17 cellular contexts compared by ENCODE assay signal in genomic region chr2:85978883-85979780, GRCh38.
DNase-seq lines count a peak whose midpoint lies in the region; ATAC-seq and TF ChIP-seq lines count a peak whose summit lies in the region.
"Had no signal": no experiment of that assay in that cellular context is flagged by ENCODE, and none has a peak within 500 bp of the region (broad histone marks: within the 10 kb centered on the region; RNA-seq: fewer than 3 reads in every experiment).

No MANE protein-coding gene starts in this region.

- no peak overlapping the region for H4K8ac ChIP-seq in trophoblast cell (ENCODE audit: low read depth, low read length)

- H3K27me3 ChIP-seq in trophoblast cell (ENCODE audit: insufficient read depth, low read length) (no peaks in the 10 kb centered on the region), colonic mucosa (no peaks in the 10 kb centered on the region)

- no CpG with 5 or more reads among the region's 3 CpGs for WGBS in trophoblast cell (ENCODE audit: extremely low coverage, insufficient coverage, insufficient read length)

- no peak overlapping the region for H3K14ac ChIP-seq in trophoblast cell (ENCODE audit: low read length)

- intact Hi-C loops in colonic mucosa (cut with DNase I): no loop called here

- H3K9ac ChIP-seq in trophoblast cell (ENCODE audit: low read length) (no peak overlapping the region), colonic mucosa (ENCODE audit: low read depth in 2 of 2, low read length in 2 of 2) (no peak overlapping the region)

- H3K9me3 ChIP-seq in HEK293 (ENCODE audit: control insufficient read depth, insufficient read depth, low read depth, low read length) (no peaks in the 10 kb centered on the region), trophoblast cell (ENCODE audit: insufficient read depth, low read depth, low read length) (peaks cover 2% of the 10 kb centered on the region), colonic mucosa (no peaks in the 10 kb centered on the region)
- H3K9me3 ChIP-seq: left ventricle myocardium inferior, psoas muscle had no signal

- no peak overlapping the region for H3K4me3 ChIP-seq in HEK293 (ENCODE audit: low read depth, low read length)
- H3K4me3 ChIP-seq in fibroblast of mammary gland (ENCODE audit: control insufficient read depth, low read depth, low read length): no peak overlapping the region
- H3K4me3 ChIP-seq in trophoblast cell (ENCODE audit: low read depth, low read length): no peak overlapping the region
- H3K4me3 ChIP-seq in colonic mucosa: no peak overlapping the region
- H3K4me3 ChIP-seq: GM23338, left ventricle myocardium inferior, psoas muscle had no signal

- no peaks in the 10 kb centered on the region for H3K9me3 Mint-ChIP-seq in stimulated activated naive B cell treated with anti-CD40 and anti-IgM and Interleukin-4, amounts not matched to agents 10 μg/mL and 1 μg/mL and 100 μg/mL, for 72 hours
- H3K9me3 Mint-ChIP-seq: activated naive CD4-positive, alpha-beta T cell treated with anti-CD3 and anti-CD28 coated beads, Interleukin-2, amount 10 ng/mL, durations not matched to agents 7 days and 5 days; effector memory CD8-positive, alpha-beta T cell; GM23338; naive thymus-derived CD4-positive, alpha-beta T cell had no signal

- H3K79me2 ChIP-seq in trophoblast cell (ENCODE audit: control insufficient read depth, insufficient read depth, low read length, poor library complexity): no peaks in the 10 kb centered on the region

- no peak overlapping the region for H3K4me3 Mint-ChIP-seq in stimulated activated naive B cell treated with anti-CD40 and anti-IgM and Interleukin-4, amounts not matched to agents 10 μg/mL and 1 μg/mL and 100 μg/mL, for 72 hours
- H3K4me3 Mint-ChIP-seq: activated naive CD4-positive, alpha-beta T cell treated with anti-CD3 and anti-CD28 coated beads, Interleukin-2, amount 10 ng/mL, durations not matched to agents 7 days and 5 days; effector memory CD8-positive, alpha-beta T cell; GM23338; naive thymus-derived CD4-positive, alpha-beta T cell; T-helper 17 cell had no signal

- H3K27me3 Mint-ChIP-seq in stimulated activated naive B cell treated with anti-CD40 and anti-IgM and Interleukin-4, amounts not matched to agents 10 μg/mL and 1 μg/mL and 100 μg/mL, for 72 hours: no peaks in the 10 kb centered on the region

- CTCF ChIA-PET in HEK293 (lab: Yijun Ruan, JAX): interaction anchor here (0.7 kb wide), 1 partner anchor 49 kb away, joined by 4 read pairs; no protein-coding TSS in a partner anchor

- TF ChIP-seq CTCF in HEK293 (tag by site-specific recombination; IDR thresholded peaks at IDR 0.05) (no peak), fibroblast of mammary gland (conservative IDR thresholded peaks at IDR 0.05; ENCODE audit: control insufficient read depth, insufficient read depth, low read depth, low read length) (no peak), colonic mucosa (IDR thresholded peaks at IDR 0.05) (no peak)

- H3K4me1 ChIP-seq in HEK293 (ENCODE audit: control insufficient read depth, insufficient read depth, low read length) (0 out of 2 replicates have a peak, but pooled peaks cover 5% of the 10 kb centered on the region), trophoblast cell (ENCODE audit: control insufficient read depth in 1 of 2, insufficient read depth in 2 of 2, low read length in 2 of 2) (no peaks in the 10 kb centered on the region), colonic mucosa (no peaks in the 10 kb centered on the region)

- H3K23ac ChIP-seq in trophoblast cell (ENCODE audit: low read length): no peak overlapping the region

- H4K12ac ChIP-seq in trophoblast cell (ENCODE audit: low read depth, low read length): no peak overlapping the region

- H3K79me1 ChIP-seq in trophoblast cell (ENCODE audit: low read length): no peaks in the 10 kb centered on the region

- no peak overlapping the region for H2AK5ac ChIP-seq in trophoblast cell (ENCODE audit: low read length)

- no peak overlapping the region for H3K27ac ChIP-seq in HEK293 (ENCODE audit: extremely low read depth, low read depth, low read length)
- H3K27ac ChIP-seq in trophoblast cell (ENCODE audit: low read depth, low read length): no peak overlapping the region
- H3K27ac ChIP-seq in colonic mucosa: no peak overlapping the region
- H3K27ac ChIP-seq: left ventricle myocardium inferior, psoas muscle had no signal

- no peak overlapping the region for H2BK12ac ChIP-seq in trophoblast cell (ENCODE audit: low read length)

- no peak overlapping the region for H3K18ac ChIP-seq in trophoblast cell (ENCODE audit: low read length)

- POLR2A ChIA-PET in HEK293 (lab: Yijun Ruan, JAX): interaction anchor here (0.7 kb wide), 1 partner anchor 18 kb away, joined by 3 read pairs; no protein-coding TSS in a partner anchor

- no peaks in the 10 kb centered on the region for H3K36me3 Mint-ChIP-seq in stimulated activated naive B cell treated with anti-CD40 and anti-IgM and Interleukin-4, amounts not matched to agents 10 μg/mL and 1 μg/mL and 100 μg/mL, for 72 hours
- H3K36me3 Mint-ChIP-seq: activated naive CD4-positive, alpha-beta T cell treated with anti-CD3 and anti-CD28 coated beads, Interleukin-2, amount 10 ng/mL, durations not matched to agents 7 days and 5 days had no signal

- H4K91ac ChIP-seq in trophoblast cell (ENCODE audit: low read depth, low read length): no peak overlapping the region

- DNase-seq in NCI-H2171 treated with DMSO at 0.1 percent for 48 hours (lab: John Stamatoyannopoulos, UW) (peak; percentile 72), fibroblast of mammary gland (ENCODE audit: low read depth) (peak; percentile 70), trophoblast cell (no peak), colonic mucosa (no peak)
- no peak for DNase-seq in stimulated activated naive B cell treated with anti-CD40 and anti-IgM and Interleukin-4, amounts not matched to agents 10 μg/mL and 1 μg/mL and 100 μg/mL, for 72 hours
- no peak for DNase-seq in stimulated activated CD4-positive, alpha-beta T cell treated with anti-CD3 and anti-CD28 coated beads, Interleukin-4, amount 100 ng/mL, for 1 hour
- DNase-seq: activated naive CD4-positive, alpha-beta T cell treated with anti-CD3 and anti-CD28 coated beads, Interleukin-2, amount 10 ng/mL, durations not matched to agents 7 days and 5 days; DMS53; effector memory CD8-positive, alpha-beta T cell; foreskin melanocyte; naive thymus-derived CD4-positive, alpha-beta T cell; NCI-H774; psoas muscle; T-helper 17 cell had no signal

- H2AFZ ChIP-seq in trophoblast cell (ENCODE audit: insufficient read depth, low read length, poor library complexity): no peak overlapping the region
- H2AFZ ChIP-seq: GM23338 had no signal

- no peak overlapping the region for H3K4me2 ChIP-seq in trophoblast cell (ENCODE audit: low read length)
- H3K4me2 ChIP-seq: GM23338 had no signal

- peaks cover 17 to 21% of the 10 kb centered on the region in 2 donors for H3K4me1 Mint-ChIP-seq in stimulated activated naive B cell treated with anti-CD40 and anti-IgM and Interleukin-4, amounts not matched to agents 10 μg/mL and 1 μg/mL and 100 μg/mL, for 72 hours
- H3K4me1 Mint-ChIP-seq: GM23338 had no signal

- H2BK120ac ChIP-seq in trophoblast cell (ENCODE audit: insufficient read depth, low read length, poor library complexity): no peak overlapping the region

- ATAC-seq in stimulated activated naive B cell treated with anti-CD40 and anti-IgM and Interleukin-4, amounts not matched to agents 10 μg/mL and 1 μg/mL and 100 μg/mL, for 72 hours (replicated peaks): peak; percentile 16 to 27
- ATAC-seq: effector memory CD8-positive, alpha-beta T cell; GM23338; naive thymus-derived CD4-positive, alpha-beta T cell; T-helper 17 cell had no signal

- H3K36me3 ChIP-seq in HEK293 (ENCODE audit: control insufficient read depth in 2 of 2, insufficient read depth in 1 of 2, low read length in 2 of 2) (no peaks in the 10 kb centered on the region), trophoblast cell (ENCODE audit: control insufficient read depth in 1 of 2, insufficient read depth in 2 of 2, low read length in 2 of 2) (no peaks in the 10 kb centered on the region), colonic mucosa (no peaks in the 10 kb centered on the region)
- H3K36me3 ChIP-seq: left ventricle myocardium inferior had no signal

- H3K4ac ChIP-seq in trophoblast cell (ENCODE audit: low read depth, low read length): no peak overlapping the region

- no peak overlapping the region for H2BK5ac ChIP-seq in trophoblast cell (ENCODE audit: low read depth, low read length, poor library complexity)

- H3K27ac Mint-ChIP-seq in stimulated activated naive B cell treated with anti-CD40 and anti-IgM and Interleukin-4, amounts not matched to agents 10 μg/mL and 1 μg/mL and 100 μg/mL, for 72 hours: no peak overlapping the region
- H3K27ac Mint-ChIP-seq: activated naive CD4-positive, alpha-beta T cell treated with anti-CD3 and anti-CD28 coated beads, Interleukin-2, amount 10 ng/mL, durations not matched to agents 7 days and 5 days; GM23338 had no signal

TF ChIP-seq in HEK293, 187 proteins besides CTCF, POLR2A, EP300 and RAD21:
- no peak for TF ChIP-seq ZNF473 (tag by site-specific recombination; IDR thresholded peaks at IDR 0.05)
- TF ChIP-seq ZNF692 (tag by site-specific recombination; IDR thresholded peaks at IDR 0.05): no peak
- no peak for TF ChIP-seq ZNF302 (tag by site-specific recombination; IDR thresholded peaks at IDR 0.05; ENCODE audit: low read depth)
- TF ChIP-seq ZNF777 (tag by site-specific recombination; IDR thresholded peaks at IDR 0.05; ENCODE audit: borderline replicate concordance): no peak
- TF ChIP-seq ZNF366 (tag by site-specific recombination; conservative IDR thresholded peaks at IDR 0.05): peak; percentile 91
- no peak for TF ChIP-seq ZNF155 (tag by site-specific recombination; IDR thresholded peaks at IDR 0.05)
- peak; percentile 26; the same call in 1 of the 2 replicates for TF ChIP-seq ZNF10 (tag by site-specific recombination; IDR thresholded peaks at IDR 0.05)
- TF ChIP-seq PRDM1 (tag by site-specific recombination; IDR thresholded peaks at IDR 0.05): peak; percentile 88
- no peak for TF ChIP-seq HOXD13 (CRISPR knock-in tag; IDR thresholded peaks at IDR 0.05; ENCODE audit: borderline replicate concordance)
TF ChIP-seq in HEK293: peak in this region for 3.

Comparison
In these comparisons a context has a peak if more than half of its experiments do, and no peak if none do; other contexts are left out.
1. DNase-seq: peak in NCI-H2171 treated with DMSO at 0.1 percent for 48 hours (single experiment) and fibroblast of mammary gland (single experiment); none in stimulated activated naive B cell treated with anti-CD40 and anti-IgM and Interleukin-4, amounts not matched to agents 10 μg/mL and 1 μg/mL and 100 μg/mL, for 72 hours (single experiment), trophoblast cell (0 of 2), colonic mucosa (single experiment) and stimulated activated CD4-positive, alpha-beta T cell treated with anti-CD3 and anti-CD28 coated beads, Interleukin-4, amount 100 ng/mL, for 1 hour (single experiment).